Comparison of ENCODE assay signal across 17 cellular contexts in genomic region chrX:2516612-2517011, GRCh38. TPM values are rescaled to one million over a fixed set of nuclear protein-coding genes. Genes with fewer than 3 reads are reported as not detected.
DNase-seq lines count a peak whose midpoint lies in the region; ATAC-seq, FAIRE-seq and TF ChIP-seq lines count a peak whose summit lies in the region.
"Had no signal": no experiment of that assay in that cellular context is flagged by ENCODE, and none has a peak within 500 bp of the region (broad histone marks: within the 10 kb centered on the region; RNA-seq: fewer than 3 reads in every experiment).

No MANE protein-coding gene starts in this region.

- no peak for TF ChIP-seq CTCF in coronary artery (IDR thresholded peaks at IDR 0.05)
- TF ChIP-seq CTCF in mucosa of descending colon (IDR thresholded peaks at IDR 0.05), result no peak

- H3K4me1 ChIP-seq in mucosa of descending colon (ENCODE audit: low read depth), result no peaks in the 10 kb centered on the region
- H3K4me1 ChIP-seq: foreskin keratinocyte, left ventricle myocardium inferior, psoas muscle, tibial nerve had no signal

- H3K4me3 ChIP-seq in coronary artery (no peak overlapping the region), mucosa of descending colon (no peak overlapping the region)
- H3K4me3 ChIP-seq: left ventricle myocardium inferior, psoas muscle, tibial nerve had no signal

- peak overlapping the region; percentile 83 for H3K27ac Mint-ChIP-seq in stimulated activated naive B cell treated with anti-CD40 and anti-IgM and Interleukin-4, amounts not matched to agents 10 μg/mL and 1 μg/mL and 100 μg/mL, for 72 hours
- H3K27ac Mint-ChIP-seq in stimulated activated effector memory CD8-positive, alpha-beta T cell treated with anti-CD3 and anti-CD28 coated beads, Interleukin-12 subunit alpha, Interleukin-12 subunit beta, amount 100 ng/mL, for 72 hours, result no peak overlapping the region
- H3K27ac Mint-ChIP-seq: activated naive CD8-positive, alpha-beta T cell had no signal

- DNase-seq in GM19239 (ENCODE audit: insufficient read length, low spot score), result no peak
- DNase-seq in stimulated activated naive B cell treated with anti-CD40 and anti-IgM and Interleukin-4, amounts not matched to agents 10 μg/mL and 1 μg/mL and 100 μg/mL, for 72 hours, result peak; percentile 33
- DNase-seq in Kasumi-1 (lab: John Stamatoyannopoulos, UW), result no peak
- no peak for DNase-seq in coronary artery (ENCODE audit: low spot score)
- DNase-seq in mucosa of descending colon, result no peak
- DNase-seq in stimulated activated effector memory CD8-positive, alpha-beta T cell treated with anti-CD3 and anti-CD28 coated beads, Interleukin-12 subunit alpha, Interleukin-12 subunit beta, amount 100 ng/mL, for 72 hours (ENCODE audit: low spot score in 2 of 2), result no peak
- DNase-seq: activated CD4-positive, alpha-beta T cell treated with anti-CD3 and anti-CD28 coated beads, Interleukin-2, amount 50 U/mL, for 1 hour; foreskin keratinocyte; left ventricle myocardium inferior; NCI-H1105; NCI-H748 treated with DMSO at 0.1 percent for 48 hours; psoas muscle had no signal

- peaks cover 3% of the 10 kb centered on the region in 2 donors for H3K36me3 Mint-ChIP-seq in stimulated activated naive B cell treated with anti-CD40 and anti-IgM and Interleukin-4, amounts not matched to agents 10 μg/mL and 1 μg/mL and 100 μg/mL, for 72 hours
- H3K36me3 Mint-ChIP-seq in stimulated activated effector memory CD8-positive, alpha-beta T cell treated with anti-CD3 and anti-CD28 coated beads, Interleukin-12 subunit alpha, Interleukin-12 subunit beta, amount 100 ng/mL, for 72 hours, result no peaks in the 10 kb centered on the region

- peak; percentile 93 for FAIRE-seq in GM19239 (lab: Jason Lieb, UNC)
- FAIRE-seq: colon had no signal

- no peaks in the 10 kb centered on the region for H3K9me3 Mint-ChIP-seq in stimulated activated naive B cell treated with anti-CD40 and anti-IgM and Interleukin-4, amounts not matched to agents 10 μg/mL and 1 μg/mL and 100 μg/mL, for 72 hours
- no peaks in the 10 kb centered on the region for H3K9me3 Mint-ChIP-seq in stimulated activated effector memory CD8-positive, alpha-beta T cell treated with anti-CD3 and anti-CD28 coated beads, Interleukin-12 subunit alpha, Interleukin-12 subunit beta, amount 100 ng/mL, for 72 hours

- no peaks in the 10 kb centered on the region for H3K9me3 ChIP-seq in mucosa of descending colon
- H3K9me3 ChIP-seq: left ventricle myocardium inferior, psoas muscle, tibial nerve had no signal

- intact Hi-C loops in mucosa of descending colon (cut with DNase I, micrococcal nuclease), result no loop called here

- peaks cover 28 to 47% of the 10 kb centered on the region in 2 donors for H3K4me1 Mint-ChIP-seq in stimulated activated naive B cell treated with anti-CD40 and anti-IgM and Interleukin-4, amounts not matched to agents 10 μg/mL and 1 μg/mL and 100 μg/mL, for 72 hours
- peaks cover 4% of the 10 kb centered on the region for H3K4me1 Mint-ChIP-seq in stimulated activated effector memory CD8-positive, alpha-beta T cell treated with anti-CD3 and anti-CD28 coated beads, Interleukin-12 subunit alpha, Interleukin-12 subunit beta, amount 100 ng/mL, for 72 hours

- no peaks in the 10 kb centered on the region for H3K27me3 Mint-ChIP-seq in stimulated activated naive B cell treated with anti-CD40 and anti-IgM and Interleukin-4, amounts not matched to agents 10 μg/mL and 1 μg/mL and 100 μg/mL, for 72 hours

- peak overlapping the region; percentile 49 to 61 for H3K4me3 Mint-ChIP-seq in stimulated activated naive B cell treated with anti-CD40 and anti-IgM and Interleukin-4, amounts not matched to agents 10 μg/mL and 1 μg/mL and 100 μg/mL, for 72 hours
- H3K4me3 Mint-ChIP-seq in stimulated activated effector memory CD8-positive, alpha-beta T cell treated with anti-CD3 and anti-CD28 coated beads, Interleukin-12 subunit alpha, Interleukin-12 subunit beta, amount 100 ng/mL, for 72 hours, result no peak overlapping the region
- H3K4me3 Mint-ChIP-seq: activated naive CD8-positive, alpha-beta T cell had no signal

- H3K27ac ChIP-seq in coronary artery, result no peak overlapping the region
- H3K27ac ChIP-seq: foreskin keratinocyte, left ventricle myocardium inferior, psoas muscle, tibial nerve had no signal

- no peaks in the 10 kb centered on the region for H3K36me3 ChIP-seq in mucosa of descending colon (ENCODE audit: low read depth)
- H3K36me3 ChIP-seq: left ventricle myocardium inferior, tibial nerve had no signal

- ATAC-seq in HG02623 (IDR thresholded peaks at IDR 0.05; ENCODE audit: unreplicated experiment) (peak; percentile 43), HG03457 (IDR thresholded peaks at IDR 0.05; ENCODE audit: unreplicated experiment) (peak; percentile 34), mucosa of descending colon (no peak)
- peak; percentile 66 to 68 for ATAC-seq in stimulated activated naive B cell treated with anti-CD40 and anti-IgM and Interleukin-4, amounts not matched to agents 10 μg/mL and 1 μg/mL and 100 μg/mL, for 72 hours (replicated peaks)
- no peak for ATAC-seq in stimulated activated effector memory CD8-positive, alpha-beta T cell treated with anti-CD3 and anti-CD28 coated beads, Interleukin-12 subunit alpha, Interleukin-12 subunit beta, amount 100 ng/mL, for 72 hours
- ATAC-seq: foreskin keratinocyte, psoas muscle had no signal

RNA-seq across cellular contexts. Expression of gene DHRSX, which starts 15.8 kb away (rescaled TPM):
- 10 to 100 TPM; 24.9 to 52.4 (median 37.5) TPM for total RNA-seq in mucosa of descending colon

RNA-seq across cellular contexts. Expression of gene ZBED1, which starts 15.8 kb away (rescaled TPM):
- 10 to 100 TPM; 43.0 to 71.2 (median 47.8) TPM for total RNA-seq in mucosa of descending colon

Comparison
In these comparisons a context has a peak if more than half of its experiments do, and no peak if none do; other contexts are left out.
1. ATAC-seq: peak in HG02623 (single experiment), HG03457 (single experiment) and stimulated activated naive B cell treated with anti-CD40 and anti-IgM and Interleukin-4, amounts not matched to agents 10 μg/mL and 1 μg/mL and 100 μg/mL, for 72 hours (2 of 2); none in mucosa of descending colon (single experiment) and stimulated activated effector memory CD8-positive, alpha-beta T cell treated with anti-CD3 and anti-CD28 coated beads, Interleukin-12 subunit alpha, Interleukin-12 subunit beta, amount 100 ng/mL, for 72 hours (single experiment).